Comparison of ENCODE assay signal across 10 cellular contexts in the genomic region with DNA sequence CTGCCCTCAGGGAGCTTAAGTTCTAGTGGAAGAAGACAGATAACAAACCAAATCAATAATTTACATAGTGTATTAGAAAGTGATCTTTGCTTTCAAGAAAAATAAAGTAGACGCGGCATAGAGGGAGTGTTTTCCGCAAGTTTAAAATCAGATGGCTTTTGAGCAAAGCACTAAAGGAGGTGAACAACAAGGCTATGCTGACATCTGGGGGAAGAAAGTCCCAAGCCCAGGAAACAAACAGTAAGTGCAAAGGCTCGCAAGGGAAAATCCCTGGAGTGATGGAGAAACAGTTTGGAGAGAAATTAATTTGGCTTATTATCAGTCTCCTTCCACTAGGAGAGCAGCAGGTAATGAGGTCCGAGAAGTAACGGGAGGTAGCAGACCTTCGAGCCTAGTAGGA. TPM values are rescaled to one million over a fixed set of nuclear protein-coding genes. Genes with fewer than 3 reads are reported as not detected.
DNase-seq lines count a peak whose midpoint lies in the region; ATAC-seq and TF ChIP-seq lines count a peak whose summit lies in the region.
"Had no signal": no experiment of that assay in that cellular context is flagged by ENCODE, and none has a peak within 500 bp of the region (broad histone marks: within the 10 kb centered on the region; RNA-seq: fewer than 3 reads in every experiment).

No MANE protein-coding gene starts in this region.

- H3K36me3 Mint-ChIP-seq in CD14-positive monocyte = peaks cover 0 to 8% of the 10 kb centered on the region in 2 donors
- H3K36me3 Mint-ChIP-seq in activated T-helper 1 cell treated with anti-CD3 and anti-CD28 coated beads, Interleukin-12 subunit alpha, Interleukin-12 subunit beta, Interleukin-2, Interleukin-4 antibody, amounts not matched to agents 30 ng/mL and 10 ng/mL and 1 ng/mL, durations not matched to agents 14 hours and 24 hours and 36 hours (ENCODE audit: low read depth) = peaks cover 3% of the 10 kb centered on the region
- peaks cover 2% of the 10 kb centered on the region for H3K36me3 Mint-ChIP-seq in memory B cell

- TF ChIP-seq CTCF in CD14-positive monocyte (IDR thresholded peaks at IDR 0.05) (no peak), vagina (IDR thresholded peaks at IDR 0.05) (no peak), coronary artery (IDR thresholded peaks at IDR 0.05) (no peak), mucosa of descending colon (IDR thresholded peaks at IDR 0.05) (no peak)

- intact Hi-C loops in CD14-positive monocyte (cut with micrococcal nuclease) (loop anchor here (2.0 to 10.0 kb wide), 8 partner anchors 151 to 569 kb away; a partner anchor contains a TSS), vagina (cut with DNase I) (loop anchor here (2.0 kb wide), 1 partner anchor 153 kb away; no protein-coding TSS in a partner anchor), mucosa of descending colon (cut with DNase I, micrococcal nuclease) (loop anchor here (5.0 to 10.0 kb wide), 3 partner anchors 149 to 326 kb away; no protein-coding TSS in a partner anchor)
- intact Hi-C loops in activated T-helper 1 cell treated with anti-CD3 and anti-CD28 coated beads, Interleukin-12 subunit alpha, Interleukin-12 subunit beta, Interleukin-2, Interleukin-4 antibody, amounts not matched to agents 30 ng/mL and 10 ng/mL and 1 ng/mL, durations not matched to agents 14 hours and 24 hours and 36 hours (cut with micrococcal nuclease) = loop anchor here (5.0 to 10.0 kb wide), 6 partner anchors 204 to 1564 kb away; a partner anchor contains a TSS

- no peaks in the 10 kb centered on the region for H3F3A ChIP-seq in GM23248 (ENCODE audit: insufficient read depth)

- H2AFZ ChIP-seq in GM23248 = peak overlapping the region; percentile 89; the same call in 1 of the 2 replicates

- no peak for TF ChIP-seq POLR2A in vagina (IDR thresholded peaks at IDR 0.05)

- in situ Hi-C loops in GM23248 (cut with MboI) = loop anchor here (10.0 kb wide), 1 partner anchor 319 kb away; no protein-coding TSS in a partner anchor

- no peak for ATAC-seq in memory B cell (ENCODE audit: low read depth)
- ATAC-seq in mucosa of descending colon = no peak
- ATAC-seq in HG03460 (IDR thresholded peaks at IDR 0.05; ENCODE audit: unreplicated experiment) = no peak
- ATAC-seq: PC-3, right cardiac atrium had no signal

- H3K36me3 ChIP-seq in GM23248 (ENCODE audit: low read depth) (no peaks in the 10 kb centered on the region), vagina (no peaks in the 10 kb centered on the region), mucosa of descending colon (ENCODE audit: low read depth) (no peaks in the 10 kb centered on the region)

- H3K4me1 ChIP-seq in GM23248 (ENCODE audit: insufficient read depth) (no peaks in the 10 kb centered on the region), vagina (peaks cover 23% of the 10 kb centered on the region), mucosa of descending colon (ENCODE audit: low read depth) (peaks cover 6% of the 10 kb centered on the region)

- DNase-seq in CD14-positive monocyte (ENCODE audit: low spot score) = no peak
- DNase-seq in GM23248 = no peak
- no peak for DNase-seq in activated T-helper 1 cell treated with anti-CD3 and anti-CD28 coated beads, Interleukin-12 subunit alpha, Interleukin-12 subunit beta, Interleukin-2, Interleukin-4 antibody, amounts not matched to agents 30 ng/mL and 10 ng/mL and 1 ng/mL, durations not matched to agents 14 hours and 24 hours and 36 hours (ENCODE audit: low spot score)
- DNase-seq in memory B cell (ENCODE audit: low spot score in 2 of 2) = no peak
- no peak for DNase-seq in vagina (ENCODE audit: extremely low spot score in 2 of 2)
- DNase-seq in coronary artery (ENCODE audit: low spot score) = no peak
- no peak for DNase-seq in mucosa of descending colon
- DNase-seq: PC-3, right cardiac atrium had no signal

- WGBS in GM23248 (ENCODE audit: low coverage in 1 of 2, low lambda C conversion rate in 2 of 2, missing lambda C conversion rate in 2 of 2), 2 experiments = 68 to 73% methylated on average over 7 of the region's 7 CpGs

- H3K9me3 ChIP-seq in GM23248 (ENCODE audit: low read depth) (no peaks in the 10 kb centered on the region), vagina (no peaks in the 10 kb centered on the region), mucosa of descending colon (no peaks in the 10 kb centered on the region)

- H3K27ac ChIP-seq in GM23248 = no peak overlapping the region
- H3K27ac ChIP-seq in vagina = no peak overlapping the region
- H3K27ac ChIP-seq in coronary artery = no peak overlapping the region

- no peak overlapping the region for H3K4me2 ChIP-seq in GM23248 (ENCODE audit: unreplicated experiment)

- peaks cover 19 to 49% (median 30%) of the 10 kb centered on the region in 3 donors for H3K27me3 Mint-ChIP-seq in CD14-positive monocyte (ENCODE audit: low read depth in 3 of 3)
- peaks cover 9% of the 10 kb centered on the region for H3K27me3 Mint-ChIP-seq in activated T-helper 1 cell treated with anti-CD3 and anti-CD28 coated beads, Interleukin-12 subunit alpha, Interleukin-12 subunit beta, Interleukin-2, Interleukin-4 antibody, amounts not matched to agents 30 ng/mL and 10 ng/mL and 1 ng/mL, durations not matched to agents 14 hours and 24 hours and 36 hours (ENCODE audit: insufficient read depth)
- H3K27me3 Mint-ChIP-seq in memory B cell = peaks cover 7% of the 10 kb centered on the region

- H3K4me1 Mint-ChIP-seq in CD14-positive monocyte (peaks cover 28% of the 10 kb centered on the region), memory B cell (peaks cover 22% of the 10 kb centered on the region)
- peaks cover 46% of the 10 kb centered on the region for H3K4me1 Mint-ChIP-seq in activated T-helper 1 cell treated with anti-CD3 and anti-CD28 coated beads, Interleukin-12 subunit alpha, Interleukin-12 subunit beta, Interleukin-2, Interleukin-4 antibody, amounts not matched to agents 30 ng/mL and 10 ng/mL and 1 ng/mL, durations not matched to agents 14 hours and 24 hours and 36 hours (ENCODE audit: low read depth)

- peak overlapping the region; percentile 87; the same call in 1 of the 2 replicates for H3K4me3 ChIP-seq in GM23248
- H3K4me3 ChIP-seq in vagina = no peak overlapping the region
- H3K4me3 ChIP-seq in coronary artery = no peak overlapping the region
- no peak overlapping the region for H3K4me3 ChIP-seq in mucosa of descending colon

- H3K4me3 Mint-ChIP-seq in CD14-positive monocyte = peak overlapping the region; percentile 20 to 88
- peak overlapping the region; percentile 71 for H3K4me3 Mint-ChIP-seq in activated T-helper 1 cell treated with anti-CD3 and anti-CD28 coated beads, Interleukin-12 subunit alpha, Interleukin-12 subunit beta, Interleukin-2, Interleukin-4 antibody, amounts not matched to agents 30 ng/mL and 10 ng/mL and 1 ng/mL, durations not matched to agents 14 hours and 24 hours and 36 hours
- H3K4me3 Mint-ChIP-seq in memory B cell = peak overlapping the region; percentile 66

- H3K9me3 Mint-ChIP-seq in CD14-positive monocyte (peaks cover 0 to 2% (median 0%) of the 10 kb centered on the region in 7 donors), memory B cell (no peaks in the 10 kb centered on the region)
- H3K9me3 Mint-ChIP-seq in activated T-helper 1 cell treated with anti-CD3 and anti-CD28 coated beads, Interleukin-12 subunit alpha, Interleukin-12 subunit beta, Interleukin-2, Interleukin-4 antibody, amounts not matched to agents 30 ng/mL and 10 ng/mL and 1 ng/mL, durations not matched to agents 14 hours and 24 hours and 36 hours = no peaks in the 10 kb centered on the region

- peaks cover 12% of the 10 kb centered on the region; the same call in 1 of the 2 replicates for H3K27me3 ChIP-seq in GM23248 (replicated peaks; ENCODE audit: insufficient read depth)
- no peaks in the 10 kb centered on the region for H3K27me3 ChIP-seq in vagina

- no peak overlapping the region for H3K9ac ChIP-seq in GM23248

- no peaks in the 10 kb centered on the region for H4K20me1 ChIP-seq in GM23248 (ENCODE audit: insufficient read depth)

- no peaks in the 10 kb centered on the region for H3K79me2 ChIP-seq in GM23248 (ENCODE audit: insufficient read depth)

- peak overlapping the region in 1 of 7 donors; percentile 32 for H3K27ac Mint-ChIP-seq in CD14-positive monocyte
- H3K27ac Mint-ChIP-seq in activated T-helper 1 cell treated with anti-CD3 and anti-CD28 coated beads, Interleukin-12 subunit alpha, Interleukin-12 subunit beta, Interleukin-2, Interleukin-4 antibody, amounts not matched to agents 30 ng/mL and 10 ng/mL and 1 ng/mL, durations not matched to agents 14 hours and 24 hours and 36 hours = no peak overlapping the region
- peak overlapping the region; percentile 15 for H3K27ac Mint-ChIP-seq in memory B cell

- no peaks in the 10 kb centered on the region for H3K9me2 ChIP-seq in GM23248 (ENCODE audit: insufficient read depth)

RNA-seq across cellular contexts. Expression of a gene that starts 1.9 kb away (rescaled TPM):
- polyA plus RNA-seq in CD14-positive monocyte (1 to 10 TPM; 1.6 to 2.2 TPM), GM23248 (2016; fragmentation: Nextera tagmentation; extraction: Ambion mirVana) (1.0 and 1.3 TPM in 2 replicates)
- 4.0 and 5.7 TPM in 2 replicates for total RNA-seq in GM23248 (2014; rRNA removed; shearing (Covaris generic))
- total RNA-seq in activated T-helper 1 cell treated with anti-CD3 and anti-CD28 coated beads, Interleukin-12 subunit alpha, Interleukin-12 subunit beta, Interleukin-2, Interleukin-4 antibody, amounts not matched to agents 30 ng/mL and 10 ng/mL and 1 ng/mL, durations not matched to agents 14 hours and 24 hours and 36 hours = 5.5 and 6.6 TPM in 2 replicates
- total RNA-seq in vagina (9.6 TPM), mucosa of descending colon (10 to 100 TPM; 22.6 to 53.2 (median 27.3) TPM)

RNA-seq across cellular contexts. Expression of a gene that starts 46.9 kb away (rescaled TPM):
- polyA plus RNA-seq in CD14-positive monocyte (under 1 TPM in 1 of 2 donors, not detected in 1; 0.09 TPM), GM23248 (2016; fragmentation: Nextera tagmentation; extraction: Ambion mirVana) (0.49 and 1.2 TPM in 2 replicates)
- total RNA-seq in GM23248 (2014; rRNA removed; shearing (Covaris generic)) = 1.3 and 2.3 TPM in 2 replicates
- 0.12 and 0.47 TPM in 2 replicates for total RNA-seq in activated T-helper 1 cell treated with anti-CD3 and anti-CD28 coated beads, Interleukin-12 subunit alpha, Interleukin-12 subunit beta, Interleukin-2, Interleukin-4 antibody, amounts not matched to agents 30 ng/mL and 10 ng/mL and 1 ng/mL, durations not matched to agents 14 hours and 24 hours and 36 hours
- total RNA-seq in vagina (3.2 TPM), mucosa of descending colon (1 to 10 TPM in 1 of 3 donors, under 1 TPM in 1, not detected in 1; 0.27 to 1.6 TPM)
